Comparison of ENCODE assay signal across 16 cellular contexts in genomic region chr9:38309324-38310195, GRCh38.
DNase-seq lines count a peak whose midpoint lies in the region; ATAC-seq lines count a peak whose summit lies in the region.
"Had no signal": no experiment of that assay in that cellular context is flagged by ENCODE, and none has a peak within 500 bp of the region (broad histone marks: within the 10 kb centered on the region; RNA-seq: fewer than 3 reads in every experiment).

No MANE protein-coding gene starts in this region.

- intact Hi-C loops in left colon (cut with DNase I, micrococcal nuclease): no loop called here

- no peak for ATAC-seq in GM18520 (IDR thresholded peaks at IDR 0.05; ENCODE audit: unreplicated experiment)
- no peak for ATAC-seq in left colon
- no peak for ATAC-seq in GM18858 (IDR thresholded peaks at IDR 0.05; ENCODE audit: unreplicated experiment)
- ATAC-seq: Right ventricle myocardium inferior had no signal

- peak overlapping the region; percentile 28; the same call in 1 of the 2 replicates for H3K27ac ChIP-seq in SK-N-MC
- H3K27ac ChIP-seq: right atrium auricular region had no signal

- no peaks in the 10 kb centered on the region for H3K9me3 ChIP-seq in SK-N-MC (ENCODE audit: low read depth, low read length)
- H3K9me3 ChIP-seq: right atrium auricular region had no signal

- no peaks in the 10 kb centered on the region for H3K36me3 ChIP-seq in SK-N-MC (ENCODE audit: insufficient read depth, low read length)
- H3K36me3 ChIP-seq: right atrium auricular region had no signal

- peak overlapping the region; percentile 23 for H3K4me3 ChIP-seq in SK-N-MC
- H3K4me3 ChIP-seq: right atrium auricular region had no signal

- H3K9ac ChIP-seq in SK-N-MC (ENCODE audit: insufficient read length): no peak overlapping the region

- DNase-seq in A172 (ENCODE audit: low spot score): peak; percentile 14
- peak; percentile 49 for DNase-seq in EL
- peak; percentile 75 for DNase-seq in SK-N-MC (ENCODE audit: low read depth, low spot score)
- DNase-seq in islet precursor cell: peak; percentile 75
- DNase-seq in left colon: no peak
- DNase-seq in NCI-H1105 treated with DMSO at 0.1 percent for 48 hours (lab: John Stamatoyannopoulos, UW): no peak
- DNase-seq: activated CD8-positive, alpha-beta memory T cell treated with anti-CD3 and anti-CD28 coated beads for 24 hours; cortex of kidney; immature natural killer cell; MM.1S; stimulated activated CD4-positive, alpha-beta T cell treated with anti-CD3 and anti-CD28 coated beads, Interleukin-4, amount 100 ng/mL, for 4 hours; stimulated activated naive CD4-positive, alpha-beta T cell had no signal

Comparison
In these comparisons a context has a peak if more than half of its experiments do, and no peak if none do; other contexts are left out.
1. DNase-seq: peak in A172 (single experiment), EL (single experiment), SK-N-MC (single experiment) and islet precursor cell (single experiment); none in left colon (0 of 2) and NCI-H1105 treated with DMSO at 0.1 percent for 48 hours (single experiment).